1 cellular context compared by ENCODE assay signal in the genomic region with DNA sequence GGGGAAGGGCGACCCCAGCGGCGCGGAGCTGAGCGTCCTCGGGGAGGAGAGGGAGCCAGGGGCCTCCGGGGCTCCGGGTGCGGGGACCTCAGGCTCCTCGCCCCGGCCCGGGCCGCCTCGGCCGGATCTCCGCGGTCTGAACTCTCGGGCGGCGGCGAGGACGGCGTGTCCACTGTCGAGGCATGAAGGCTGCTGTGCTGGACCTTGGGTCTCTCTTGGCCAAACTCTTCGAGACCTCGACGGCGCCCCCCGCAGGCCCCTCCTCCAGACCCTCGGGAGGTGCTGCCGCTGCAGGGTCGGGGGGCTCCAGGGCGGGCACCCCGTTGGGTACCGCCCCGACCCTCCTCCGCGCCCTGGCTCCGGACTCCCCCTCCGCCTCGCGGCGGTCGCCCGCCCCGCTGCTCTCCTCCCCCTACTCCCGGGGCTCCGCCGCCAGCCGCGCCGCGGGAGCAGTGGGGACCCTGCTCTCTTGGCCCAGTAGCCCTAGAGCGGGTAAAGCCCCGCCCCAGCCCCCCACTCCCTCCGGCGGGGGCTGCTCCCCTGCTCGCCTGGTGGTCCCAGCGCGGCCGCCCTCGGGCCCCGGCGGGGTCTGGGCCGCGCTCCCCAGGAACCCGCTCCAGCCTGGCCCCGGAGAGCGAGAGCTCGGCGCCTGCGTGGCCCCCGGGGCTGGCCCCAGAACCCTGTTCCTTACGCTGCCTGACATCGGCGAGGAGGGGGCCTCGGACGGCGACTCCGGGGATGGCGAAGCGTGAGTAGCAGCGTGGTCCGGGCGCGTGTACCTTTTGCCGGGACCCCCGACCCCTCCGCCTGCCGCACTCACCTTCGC.
TF ChIP-seq lines count a peak whose summit lies in the region.

No MANE protein-coding gene starts in this region.

TF ChIP-seq in HepG2, 621 proteins besides CTCF, POLR2A, EP300 and RAD21 (continued from another document):
- TF ChIP-seq ZNF777 (CRISPR knock-in tag; IDR thresholded peaks at IDR 0.05) (peak; percentile 59; the same call in 1 of the 2 replicates), FOXK2 (IDR thresholded peaks at IDR 0.05) (no peak), ZNF564 (CRISPR knock-in tag; IDR thresholded peaks at IDR 0.05) (no peak), ZNF451 (CRISPR knock-in tag; IDR thresholded peaks at IDR 0.05) (no peak), ZNF350 (CRISPR knock-in tag; IDR thresholded peaks at IDR 0.05; ENCODE audit: borderline replicate concordance, low read depth) (no peak)
- TF ChIP-seq, protein P1, sequence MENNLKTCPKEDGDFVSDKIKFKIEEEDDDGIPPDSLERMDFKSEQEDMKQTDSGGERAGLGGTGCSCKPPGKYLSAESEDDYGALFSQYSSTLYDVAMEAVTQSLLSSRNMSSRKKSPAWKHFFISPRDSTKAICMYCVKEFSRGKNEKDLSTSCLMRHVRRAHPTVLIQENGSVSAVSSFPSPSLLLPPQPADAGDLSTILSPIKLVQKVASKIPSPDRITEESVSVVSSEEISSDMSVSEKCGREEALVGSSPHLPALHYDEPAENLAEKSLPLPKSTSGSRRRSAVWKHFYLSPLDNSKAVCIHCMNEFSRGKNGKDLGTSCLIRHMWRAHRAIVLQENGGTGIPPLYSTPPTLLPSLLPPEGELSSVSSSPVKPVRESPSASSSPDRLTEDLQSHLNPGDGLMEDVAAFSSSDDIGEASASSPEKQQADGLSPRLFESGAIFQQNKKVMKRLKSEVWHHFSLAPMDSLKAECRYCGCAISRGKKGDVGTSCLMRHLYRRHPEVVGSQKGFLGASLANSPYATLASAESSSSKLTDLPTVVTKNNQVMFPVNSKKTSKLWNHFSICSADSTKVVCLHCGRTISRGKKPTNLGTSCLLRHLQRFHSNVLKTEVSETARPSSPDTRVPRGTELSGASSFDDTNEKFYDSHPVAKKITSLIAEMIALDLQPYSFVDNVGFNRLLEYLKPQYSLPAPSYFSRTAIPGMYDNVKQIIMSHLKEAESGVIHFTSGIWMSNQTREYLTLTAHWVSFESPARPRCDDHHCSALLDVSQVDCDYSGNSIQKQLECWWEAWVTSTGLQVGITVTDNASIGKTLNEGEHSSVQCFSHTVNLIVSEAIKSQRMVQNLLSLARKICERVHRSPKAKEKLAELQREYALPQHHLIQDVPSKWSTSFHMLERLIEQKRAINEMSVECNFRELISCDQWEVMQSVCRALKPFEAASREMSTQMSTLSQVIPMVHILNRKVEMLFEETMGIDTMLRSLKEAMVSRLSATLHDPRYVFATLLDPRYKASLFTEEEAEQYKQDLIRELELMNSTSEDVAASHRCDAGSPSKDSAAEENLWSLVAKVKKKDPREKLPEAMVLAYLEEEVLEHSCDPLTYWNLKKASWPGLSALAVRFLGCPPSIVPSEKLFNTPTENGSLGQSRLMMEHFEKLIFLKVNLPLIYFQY (CRISPR knock-in tag; IDR thresholded peaks at IDR 0.05; ENCODE audit: borderline replicate concordance): no peak
- TF ChIP-seq, protein P2, sequence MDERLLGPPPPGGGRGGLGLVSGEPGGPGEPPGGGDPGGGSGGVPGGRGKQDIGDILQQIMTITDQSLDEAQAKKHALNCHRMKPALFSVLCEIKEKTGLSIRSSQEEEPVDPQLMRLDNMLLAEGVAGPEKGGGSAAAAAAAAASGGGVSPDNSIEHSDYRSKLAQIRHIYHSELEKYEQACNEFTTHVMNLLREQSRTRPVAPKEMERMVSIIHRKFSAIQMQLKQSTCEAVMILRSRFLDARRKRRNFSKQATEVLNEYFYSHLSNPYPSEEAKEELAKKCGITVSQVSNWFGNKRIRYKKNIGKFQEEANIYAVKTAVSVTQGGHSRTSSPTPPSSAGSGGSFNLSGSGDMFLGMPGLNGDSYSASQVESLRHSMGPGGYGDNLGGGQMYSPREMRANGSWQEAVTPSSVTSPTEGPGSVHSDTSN (CRISPR knock-in tag; IDR thresholded peaks at IDR 0.05): no peak
